Comparison of ENCODE assay signal across 24 cellular contexts in the genomic region with DNA sequence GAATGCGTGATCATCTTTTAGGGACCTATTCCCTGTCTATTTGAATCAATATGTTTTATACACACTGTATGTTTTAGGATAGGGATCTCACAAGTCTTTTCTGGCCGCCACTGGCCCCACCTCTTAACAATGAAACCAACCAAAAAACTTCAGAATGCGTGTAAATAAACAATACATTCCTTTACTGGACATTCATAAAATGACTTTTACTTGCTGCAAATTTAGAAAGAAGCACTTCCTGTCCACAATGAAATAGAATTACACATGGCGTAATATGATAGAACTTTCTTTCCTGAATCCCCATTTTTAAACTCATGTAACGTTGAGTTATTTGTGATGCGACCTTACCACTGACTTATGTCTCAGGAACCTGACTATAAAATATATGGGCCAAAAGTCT.
DNase-seq lines count a peak whose midpoint lies in the region; ATAC-seq, FAIRE-seq and TF ChIP-seq lines count a peak whose summit lies in the region.
"Had no signal": no experiment of that assay in that cellular context is flagged by ENCODE, and none has a peak within 500 bp of the region (broad histone marks: within the 10 kb centered on the region; RNA-seq: fewer than 3 reads in every experiment).

No MANE protein-coding gene starts in this region.

- no peaks in the 10 kb centered on the region for H4K20me1 ChIP-seq in keratinocyte (ENCODE audit: control insufficient read depth, extremely low read depth, insufficient read depth, low read length)

- H3K9ac ChIP-seq in keratinocyte (ENCODE audit: control insufficient read depth, extremely low read depth, insufficient read depth, low read length): no peak overlapping the region

- FAIRE-seq in keratinocyte (lab: Jason Lieb, UNC): peak; percentile 32
- FAIRE-seq: GM12878 had no signal

- in situ Hi-C loops in GM13976 (cut with MboI; ENCODE audit: low sequenced_read_pairs, unreplicated experiment): no loop called here

- H3K9me1 ChIP-seq in keratinocyte (ENCODE audit: control insufficient read depth, extremely low read depth, insufficient read depth, low read length): no peaks in the 10 kb centered on the region

- dilution Hi-C loops in keratinocyte (cut with MboI; ENCODE audit: extremely low pct_ligation_motif_present, low sequenced_read_pairs): no loop called here

- no peaks in the 10 kb centered on the region for H3K36me3 ChIP-seq in keratinocyte (ENCODE audit: control insufficient read depth in 2 of 2, extremely low read depth in 1 of 2, insufficient read depth in 2 of 2, low read length in 2 of 2)

- H3K27me3 ChIP-seq in keratinocyte (ENCODE audit: control insufficient read depth, extremely low read depth, insufficient read depth, low read length): no peaks in the 10 kb centered on the region

- no peak for ATAC-seq in esophagus mucosa
- ATAC-seq: CD8-positive, alpha-beta T cell; GM12878; T-cell had no signal

- no peak overlapping the region for H2AFZ ChIP-seq in keratinocyte (ENCODE audit: control insufficient read depth, low read length)

- no peak overlapping the region for H3K4me3 ChIP-seq in keratinocyte (ENCODE audit: control insufficient read depth in 2 of 3, extremely low read depth in 1 of 3, insufficient read depth in 2 of 3, low read depth in 1 of 3, low read length in 3 of 3)
- H3K4me3 ChIP-seq: GM12878 had no signal

- H3K4me1 ChIP-seq in keratinocyte (ENCODE audit: control insufficient read depth, extremely low read depth, insufficient read depth, low read length): no peaks in the 10 kb centered on the region
- H3K4me1 ChIP-seq: Caco-2 had no signal

- H3K79me2 ChIP-seq in keratinocyte (ENCODE audit: control insufficient read depth, insufficient read depth, low read length): no peaks in the 10 kb centered on the region

- TF ChIP-seq CTCF in keratinocyte (optimal IDR thresholded peaks at IDR 0.05 in 1 of 3, IDR thresholded peaks at IDR 0.05 in 1 of 3, conservative IDR thresholded peaks at IDR 0.05 in 1 of 3; ENCODE audit: extremely low read depth in 1 of 3, insufficient read depth in 2 of 3, low read length in 3 of 3) (no peak), GM13976 (IDR thresholded peaks at IDR 0.05; ENCODE audit: borderline replicate concordance, control extremely low read depth, extremely low read depth, insufficient read depth, missing control alignments) (no peak)

- no peak overlapping the region for H3K27ac ChIP-seq in keratinocyte (ENCODE audit: control insufficient read depth, insufficient read depth, low read length)
- H3K27ac ChIP-seq: C4-2B had no signal

- DNase-seq in EL (peak; percentile 34), M059J (ENCODE audit: low read depth) (peak; percentile 11), dedifferentiated amniotic fluid mesenchymal stem cell (ENCODE audit: extremely low spot score) (peak; percentile 17), keratinocyte (ENCODE audit: low read depth, low spot score) (no peak), GM13976 (ENCODE audit: low spot score) (no peak)
- no peak for DNase-seq in activated CD8-positive, alpha-beta memory T cell treated with anti-CD3 and anti-CD28 coated beads, Interleukin-2, amount 50 U/mL, for 48 hours
- DNase-seq: Caco-2; CD8-positive, alpha-beta T cell; DMS79; Kasumi-1; MV-4-11; NCI-H1105; NCI-H1436 treated with DMSO at 0.1 percent for 48 hours; NCI-H1930; NCI-H2107; NCI-H446; NCI-H524 treated with DMSO at 0.1 percent for 48 hours; NCI-H774; Right ventricle myocardium superior; RPMI8226; T-cell had no signal

- no peak overlapping the region for H3K4me2 ChIP-seq in keratinocyte (ENCODE audit: control insufficient read depth, extremely low read depth, insufficient read depth, low read depth, low read length)

- no peaks in the 10 kb centered on the region for H3K9me3 ChIP-seq in keratinocyte (ENCODE audit: control insufficient read depth, low read depth, low read length)
- H3K9me3 ChIP-seq: Caco-2 had no signal

Comparison
In these comparisons a context has a peak if more than half of its experiments do, and no peak if none do; other contexts are left out.
1. DNase-seq: peak in EL (single experiment), M059J (single experiment) and dedifferentiated amniotic fluid mesenchymal stem cell (single experiment); none in keratinocyte (single experiment), GM13976 (single experiment) and activated CD8-positive, alpha-beta memory T cell treated with anti-CD3 and anti-CD28 coated beads, Interleukin-2, amount 50 U/mL, for 48 hours (single experiment).